Comparison of ENCODE assay signal across 2 cellular contexts in genomic region chr18:23207191-23207955, GRCh38.
TF ChIP-seq lines count a peak whose summit lies in the region.

No MANE protein-coding gene starts in this region.

TF ChIP-seq in SK-N-SH, 30 proteins besides CTCF, POLR2A, EP300 and RAD21 (continued from another document):
- TF ChIP-seq, protein P1, sequence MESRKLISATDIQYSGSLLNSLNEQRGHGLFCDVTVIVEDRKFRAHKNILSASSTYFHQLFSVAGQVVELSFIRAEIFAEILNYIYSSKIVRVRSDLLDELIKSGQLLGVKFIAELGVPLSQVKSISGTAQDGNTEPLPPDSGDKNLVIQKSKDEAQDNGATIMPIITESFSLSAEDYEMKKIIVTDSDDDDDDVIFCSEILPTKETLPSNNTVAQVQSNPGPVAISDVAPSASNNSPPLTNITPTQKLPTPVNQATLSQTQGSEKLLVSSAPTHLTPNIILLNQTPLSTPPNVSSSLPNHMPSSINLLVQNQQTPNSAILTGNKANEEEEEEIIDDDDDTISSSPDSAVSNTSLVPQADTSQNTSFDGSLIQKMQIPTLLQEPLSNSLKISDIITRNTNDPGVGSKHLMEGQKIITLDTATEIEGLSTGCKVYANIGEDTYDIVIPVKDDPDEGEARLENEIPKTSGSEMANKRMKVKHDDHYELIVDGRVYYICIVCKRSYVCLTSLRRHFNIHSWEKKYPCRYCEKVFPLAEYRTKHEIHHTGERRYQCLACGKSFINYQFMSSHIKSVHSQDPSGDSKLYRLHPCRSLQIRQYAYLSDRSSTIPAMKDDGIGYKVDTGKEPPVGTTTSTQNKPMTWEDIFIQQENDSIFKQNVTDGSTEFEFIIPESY (IDR thresholded peaks at IDR 0.05; ENCODE audit: borderline replicate concordance, low read depth) = no peak
- TF ChIP-seq, protein P2, sequence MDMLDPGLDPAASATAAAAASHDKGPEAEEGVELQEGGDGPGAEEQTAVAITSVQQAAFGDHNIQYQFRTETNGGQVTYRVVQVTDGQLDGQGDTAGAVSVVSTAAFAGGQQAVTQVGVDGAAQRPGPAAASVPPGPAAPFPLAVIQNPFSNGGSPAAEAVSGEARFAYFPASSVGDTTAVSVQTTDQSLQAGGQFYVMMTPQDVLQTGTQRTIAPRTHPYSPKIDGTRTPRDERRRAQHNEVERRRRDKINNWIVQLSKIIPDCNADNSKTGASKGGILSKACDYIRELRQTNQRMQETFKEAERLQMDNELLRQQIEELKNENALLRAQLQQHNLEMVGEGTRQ (IDR thresholded peaks at IDR 0.05; ENCODE audit: borderline replicate concordance, low read depth, low read length) = no peak
- TF ChIP-seq SMC3 (IDR thresholded peaks at IDR 0.05; ENCODE audit: low read depth, low read length) (no peak), USF1 (IDR thresholded peaks at IDR 0.05; ENCODE audit: borderline replicate concordance, low read depth) (no peak), RCOR1 (IDR thresholded peaks at IDR 0.05; ENCODE audit: low read length) (no peak), RXRA (IDR thresholded peaks at IDR 0.05; ENCODE audit: borderline replicate concordance, low read depth) (no peak), GATA2 (CRISPR knock-in tag; IDR thresholded peaks at IDR 0.05) (no peak), JUND (IDR thresholded peaks at IDR 0.05) (no peak)
- TF ChIP-seq, protein P3, sequence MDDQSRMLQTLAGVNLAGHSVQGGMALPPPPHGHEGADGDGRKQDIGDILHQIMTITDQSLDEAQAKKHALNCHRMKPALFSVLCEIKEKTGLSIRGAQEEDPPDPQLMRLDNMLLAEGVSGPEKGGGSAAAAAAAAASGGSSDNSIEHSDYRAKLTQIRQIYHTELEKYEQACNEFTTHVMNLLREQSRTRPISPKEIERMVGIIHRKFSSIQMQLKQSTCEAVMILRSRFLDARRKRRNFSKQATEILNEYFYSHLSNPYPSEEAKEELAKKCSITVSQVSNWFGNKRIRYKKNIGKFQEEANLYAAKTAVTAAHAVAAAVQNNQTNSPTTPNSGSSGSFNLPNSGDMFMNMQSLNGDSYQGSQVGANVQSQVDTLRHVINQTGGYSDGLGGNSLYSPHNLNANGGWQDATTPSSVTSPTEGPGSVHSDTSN (IDR thresholded peaks at IDR 0.05) = no peak
TF ChIP-seq in SK-N-SH: peak in this region for 0.

TF ChIP-seq in SK-N-SH treated with all-trans-retinoic acid at 6 μM for 48 hours, 23 proteins besides CTCF, POLR2A, EP300 and RAD21 (continued from another document):
- TF ChIP-seq, protein P4, sequence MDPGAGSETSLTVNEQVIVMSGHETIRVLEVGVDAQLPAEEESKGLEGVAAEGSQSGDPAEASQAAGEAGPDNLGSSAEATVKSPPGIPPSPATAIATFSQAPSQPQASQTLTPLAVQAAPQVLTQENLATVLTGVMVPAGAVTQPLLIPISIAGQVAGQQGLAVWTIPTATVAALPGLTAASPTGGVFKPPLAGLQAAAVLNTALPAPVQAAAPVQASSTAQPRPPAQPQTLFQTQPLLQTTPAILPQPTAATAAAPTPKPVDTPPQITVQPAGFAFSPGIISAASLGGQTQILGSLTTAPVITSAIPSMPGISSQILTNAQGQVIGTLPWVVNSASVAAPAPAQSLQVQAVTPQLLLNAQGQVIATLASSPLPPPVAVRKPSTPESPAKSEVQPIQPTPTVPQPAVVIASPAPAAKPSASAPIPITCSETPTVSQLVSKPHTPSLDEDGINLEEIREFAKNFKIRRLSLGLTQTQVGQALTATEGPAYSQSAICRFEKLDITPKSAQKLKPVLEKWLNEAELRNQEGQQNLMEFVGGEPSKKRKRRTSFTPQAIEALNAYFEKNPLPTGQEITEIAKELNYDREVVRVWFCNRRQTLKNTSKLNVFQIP (CRISPR knock-in tag; IDR thresholded peaks at IDR 0.05; ENCODE audit: borderline replicate concordance, low read depth) = no peak
- TF ChIP-seq ISL1 (CRISPR knock-in tag; IDR thresholded peaks at IDR 0.05) (no peak), ZNF8 (CRISPR knock-in tag; IDR thresholded peaks at IDR 0.05) (no peak), ZNF565 (CRISPR knock-in tag; conservative IDR thresholded peaks at IDR 0.05; ENCODE audit: low read depth) (no peak), PPARA (CRISPR knock-in tag; IDR thresholded peaks at IDR 0.05; ENCODE audit: borderline replicate concordance) (no peak), ZNF70 (CRISPR knock-in tag; IDR thresholded peaks at IDR 0.05) (no peak), ZFP3 (CRISPR knock-in tag; IDR thresholded peaks at IDR 0.05) (no peak), PATZ1 (CRISPR knock-in tag; IDR thresholded peaks at IDR 0.05; ENCODE audit: borderline replicate concordance) (no peak), SNAI2 (CRISPR knock-in tag; IDR thresholded peaks at IDR 0.05) (no peak), TOX (CRISPR knock-in tag; IDR thresholded peaks at IDR 0.05; ENCODE audit: borderline replicate concordance) (no peak)
